ENCODE assay signal across 19 cellular contexts in genomic region chr4:88675543-88675942, GRCh38.
"Had no signal": no experiment of that assay in that cellular context is flagged by ENCODE, and none has a peak within 500 bp of the region (broad histone marks: within the 10 kb centered on the region; RNA-seq: fewer than 3 reads in every experiment).

No MANE protein-coding gene starts in this region.

- DNase-seq: effector memory CD8-positive, alpha-beta T cell; esophagus squamous epithelium; foreskin melanocyte; heart left ventricle; hippocampal formation; kidney glomerular epithelial cell; mesendoderm; naive B cell; occipital lobe; spleen; stimulated activated CD4-positive, alpha-beta T cell treated with anti-CD3 and anti-CD28 coated beads, Interleukin-15, amount 100 ng/mL, for 24 hours; stimulated activated CD4-positive, alpha-beta T cell treated with anti-CD3 and anti-CD28 coated beads, Interleukin-1b, Interleukin-23, amount 100 ng/mL, for 48 hours; stimulated activated CD4-positive, alpha-beta T cell treated with anti-CD3 and anti-CD28 coated beads, Interleukin-4, amount 100 ng/mL, for 24 hours; stomach; substantia nigra; trophoblast cell had no signal

- H3K4me1 Mint-ChIP-seq: nephron; stimulated activated memory B cell treated with anti-CD40 and anti-IgM and Interleukin-4, amounts not matched to agents 10 μg/mL and 1 μg/mL and 100 μg/mL, for 72 hours had no signal

- H3K9me3 Mint-ChIP-seq: dendritic cell treated with granulocyte-macrophage colony-stimulating factor and Interleukin-4, amounts not matched to agents 40 ng/mL and 50 ng/mL, for 4 days; effector memory CD8-positive, alpha-beta T cell; naive B cell; nephron; stimulated activated memory B cell treated with anti-CD40 and anti-IgM and Interleukin-4, amounts not matched to agents 10 μg/mL and 1 μg/mL and 100 μg/mL, for 72 hours had no signal

- H3K4me3 Mint-ChIP-seq: dendritic cell treated with granulocyte-macrophage colony-stimulating factor and Interleukin-4, amounts not matched to agents 40 ng/mL and 50 ng/mL, for 4 days; effector memory CD8-positive, alpha-beta T cell; naive B cell; nephron; stimulated activated memory B cell treated with anti-CD40 and anti-IgM and Interleukin-4, amounts not matched to agents 10 μg/mL and 1 μg/mL and 100 μg/mL, for 72 hours had no signal

- H3K27ac Mint-ChIP-seq: dendritic cell treated with granulocyte-macrophage colony-stimulating factor and Interleukin-4, amounts not matched to agents 40 ng/mL and 50 ng/mL, for 4 days; naive B cell; nephron; stimulated activated memory B cell treated with anti-CD40 and anti-IgM and Interleukin-4, amounts not matched to agents 10 μg/mL and 1 μg/mL and 100 μg/mL, for 72 hours had no signal

- H3K27me3 Mint-ChIP-seq: dendritic cell treated with granulocyte-macrophage colony-stimulating factor and Interleukin-4, amounts not matched to agents 40 ng/mL and 50 ng/mL, for 4 days; effector memory CD8-positive, alpha-beta T cell; naive B cell; stimulated activated memory B cell treated with anti-CD40 and anti-IgM and Interleukin-4, amounts not matched to agents 10 μg/mL and 1 μg/mL and 100 μg/mL, for 72 hours had no signal
